8 cellular contexts compared by ENCODE assay signal in genomic region chr14:92747701-92748258, GRCh38. TPM values are rescaled to one million over a fixed set of nuclear protein-coding genes. Genes with fewer than 3 reads are reported as not detected.
A peak's percentile ranks its signal among the peaks of the same experiment; 100 is the strongest.
DNase-seq lines count a peak whose midpoint lies in the region; ATAC-seq and TF ChIP-seq lines count a peak whose summit lies in the region.

No MANE protein-coding gene starts in this region.

- 13% methylated on average over 16 of the region's 16 CpGs for WGBS in mesenchymal stem cell
- WGBS in upper lobe of left lung, 2 donors: 5 to 6% methylated on average over 14 to 16 of the region's 16 CpGs

- no peak overlapping the region for H2BK120ac ChIP-seq in mesenchymal stem cell (ENCODE audit: low read depth, low read length)

- peak overlapping the region; percentile 23 to 94 for H3K18ac ChIP-seq in mesenchymal stem cell (ENCODE audit: low read depth in 1 of 2, low read length in 2 of 2)

- TF ChIP-seq POLR2A in upper lobe of left lung (IDR thresholded peaks at IDR 0.05): no peak

- peak overlapping the region; percentile 91 for H3K9ac ChIP-seq in mesenchymal stem cell (ENCODE audit: low read length)

- H4K8ac ChIP-seq in mesenchymal stem cell (ENCODE audit: low read length): no peak overlapping the region

- peak; percentile 9 to 30 for ATAC-seq in upper lobe of left lung (ENCODE audit: low FRiP score in 2 of 2)

- H3K4me1 ChIP-seq in mesenchymal stem cell (ENCODE audit: control insufficient read depth, insufficient read depth, low read depth, low read length) (peaks cover 4% of the 10 kb centered on the region), upper lobe of left lung (peaks cover 12 to 32% (median 15%) of the 10 kb centered on the region in 4 donors)

- no peak for TF ChIP-seq CTCF in upper lobe of left lung (IDR thresholded peaks at IDR 0.05)

- no peak overlapping the region for H2BK12ac ChIP-seq in mesenchymal stem cell (ENCODE audit: low read length in 2 of 2)

- H3K4ac ChIP-seq in mesenchymal stem cell (ENCODE audit: low read depth in 1 of 2, low read length in 2 of 2): no peak overlapping the region

- peaks cover 8% of the 10 kb centered on the region for H3K79me1 ChIP-seq in mesenchymal stem cell (replicated peaks; ENCODE audit: low read length, poor library complexity, severe bottlenecking)

- H3K27ac ChIP-seq in mesenchymal stem cell (ENCODE audit: low read length, poor library complexity, severe bottlenecking) (no peak overlapping the region), upper lobe of left lung (peak overlapping the region; percentile 85 to 93 (median 92))

- no peaks in the 10 kb centered on the region for H3K9me3 ChIP-seq in mesenchymal stem cell (ENCODE audit: control insufficient read depth, low read length)
- H3K9me3 ChIP-seq in upper lobe of left lung: no peaks in the 10 kb centered on the region

- H2AK5ac ChIP-seq in mesenchymal stem cell (ENCODE audit: low read length, severe bottlenecking): no peak overlapping the region

- no peak overlapping the region for H2BK5ac ChIP-seq in mesenchymal stem cell (ENCODE audit: low read depth, low read length, poor library complexity, severe bottlenecking)

- H3K4me2 ChIP-seq in mesenchymal stem cell (ENCODE audit: low read length, poor library complexity, severe bottlenecking): peak overlapping the region; percentile 80

- H2BK15ac ChIP-seq in mesenchymal stem cell (ENCODE audit: low read depth, poor library complexity, severe bottlenecking): peak overlapping the region; percentile 26

- H3K27me3 ChIP-seq in mesenchymal stem cell (ENCODE audit: control insufficient read depth in 1 of 2, insufficient read depth in 1 of 2, low read length in 2 of 2): peaks cover 10 to 14% of the 10 kb centered on the region in 2 experiments
- no peaks in the 10 kb centered on the region for H3K27me3 ChIP-seq in upper lobe of left lung

- no peak for TF ChIP-seq EP300 in upper lobe of left lung (IDR thresholded peaks at IDR 0.05)

- H2AFZ ChIP-seq in mesenchymal stem cell (ENCODE audit: low read depth, low read length): peak overlapping the region; percentile 91

- peak; percentile 45 for DNase-seq in DMS79 treated with DMSO at 0.1 percent for 48 hours (lab: John Stamatoyannopoulos, UW)
- DNase-seq in DMS79 (lab: John Stamatoyannopoulos, UW): no peak
- DNase-seq in M059J (ENCODE audit: low read depth): peak; percentile 27
- peak; percentile 19 for DNase-seq in dedifferentiated amniotic fluid mesenchymal stem cell (ENCODE audit: extremely low spot score)
- peak; percentile 65 for DNase-seq in mesenchymal stem cell
- no peak for DNase-seq in upper lobe of left lung
- DNase-seq in NCI-H524 treated with DMSO at 0.1 percent for 48 hours (lab: John Stamatoyannopoulos, UW): no peak
- no peak for DNase-seq in T-helper 9 cell

- H3K4me3 ChIP-seq in mesenchymal stem cell (ENCODE audit: insufficient read depth in 1 of 2, low read depth in 1 of 2, low read length in 2 of 2) (peak overlapping the region; percentile 82 to 92), upper lobe of left lung (peak overlapping the region; percentile 69 to 86 (median 78))

- no peak overlapping the region for H4K91ac ChIP-seq in mesenchymal stem cell (ENCODE audit: low read length)

- H3K36me3 ChIP-seq in mesenchymal stem cell (ENCODE audit: control insufficient read depth in 1 of 2, insufficient read depth in 2 of 2, low read depth in 1 of 2, low read length in 2 of 2) (no peaks in the 10 kb centered on the region), upper lobe of left lung (peaks cover 0 to 9% (median 2%) of the 10 kb centered on the region in 4 donors)

- H3K23ac ChIP-seq in mesenchymal stem cell (ENCODE audit: low read length in 2 of 2): no peak overlapping the region

- H3K14ac ChIP-seq in mesenchymal stem cell (ENCODE audit: low read length in 2 of 2): no peak overlapping the region

RNA-seq across cellular contexts. Expression of gene LGMN, which starts 0.6 kb away (rescaled TPM):
- 56.7 and 62.0 TPM in 2 replicates for total RNA-seq in M059J (2014; rRNA removed; shearing (Covaris generic))
- 83.7 TPM for polyA plus RNA-seq in mesenchymal stem cell (2013, experiment 1 of 2)
- 86.4 TPM for polyA plus RNA-seq in mesenchymal stem cell (2013, experiment 2 of 2)
- 100 to 1,000 TPM in 3 of 6 donors, 10 to 100 TPM in 3; 53.4 to 222 (median 123) TPM for total RNA-seq in upper lobe of left lung

RNA-seq across cellular contexts. Expression of gene GOLGA5, which starts 46.3 kb away (rescaled TPM):
- 36.6 and 36.7 TPM in 2 replicates for total RNA-seq in M059J (2014; rRNA removed; shearing (Covaris generic))
- 54.0 TPM for polyA plus RNA-seq in mesenchymal stem cell (2013, experiment 1 of 2)
- polyA plus RNA-seq in mesenchymal stem cell (2013, experiment 2 of 2): 53.2 TPM
- 10 to 100 TPM; 24.1 to 60.0 (median 32.2) TPM for total RNA-seq in upper lobe of left lung

Comparison
In these comparisons a context has a peak if more than half of its experiments do, and no peak if none do; other contexts are left out.
1. DNase-seq: peak in DMS79 treated with DMSO at 0.1 percent for 48 hours (single experiment), M059J (single experiment), dedifferentiated amniotic fluid mesenchymal stem cell (single experiment) and mesenchymal stem cell (single experiment); none in DMS79 (single experiment), upper lobe of left lung (0 of 2), NCI-H524 treated with DMSO at 0.1 percent for 48 hours (single experiment) and T-helper 9 cell (single experiment).